Comparison of ENCODE assay signal across 8 cellular contexts in the genomic region with DNA sequence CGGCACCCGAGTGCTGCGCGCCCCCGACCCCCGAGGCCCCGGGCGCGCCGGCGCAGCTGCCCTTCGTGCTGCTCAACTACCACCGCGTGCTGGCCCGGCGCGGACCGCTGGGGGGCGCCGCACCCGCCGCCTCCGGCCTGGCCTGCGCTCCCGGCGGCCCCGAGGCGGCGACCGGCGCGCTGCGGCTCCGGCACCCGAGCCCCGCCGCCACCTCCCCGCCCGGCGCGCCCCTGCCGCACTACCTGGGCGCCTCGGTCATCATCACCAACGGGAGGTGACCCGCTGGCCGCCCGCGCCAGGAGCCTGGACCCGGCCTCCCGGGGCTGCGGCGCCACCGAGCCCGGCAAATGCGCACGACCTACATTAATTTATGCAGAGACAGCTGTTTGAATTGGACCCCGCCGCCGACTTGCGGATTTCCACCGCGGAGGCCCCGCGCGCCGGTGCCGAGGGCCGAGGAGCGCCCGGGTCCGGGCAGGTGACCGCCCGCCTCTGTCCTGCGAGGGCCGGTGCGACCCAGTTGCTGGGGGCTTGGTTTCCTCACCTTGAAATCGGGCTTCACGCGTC. TPM values are rescaled to one million over a fixed set of nuclear protein-coding genes. Genes with fewer than 3 reads are reported as not detected.
DNase-seq lines count a peak whose midpoint lies in the region; ATAC-seq and TF ChIP-seq lines count a peak whose summit lies in the region.

No MANE protein-coding gene starts in this region.

- no peaks in the 10 kb centered on the region for H3K9me3 ChIP-seq in HUES6 (ENCODE audit: control insufficient read depth, insufficient read depth, low read depth, low read length)
- no peaks in the 10 kb centered on the region for H3K9me3 ChIP-seq in gastroesophageal sphincter

- H3K4me1 ChIP-seq in HUES6 (ENCODE audit: control insufficient read depth, insufficient read depth, low read length) (peaks cover 42% of the 10 kb centered on the region), gastroesophageal sphincter (peaks cover 0 to 25% (median 0%) of the 10 kb centered on the region in 3 donors)

- in situ Hi-C loops in Caki2 (cut with HindIII; ENCODE audit: low pct_unique_long_range_greater_than_20kb, low sequenced_read_pairs), result no loop called here

- H3K9ac ChIP-seq in HUES6 (ENCODE audit: low read length), result peak overlapping the region; percentile 60

- no peak for TF ChIP-seq EP300 in gastroesophageal sphincter (IDR thresholded peaks at IDR 0.05)

- 8% methylated on average over 12 of the region's 80 CpGs; no CpG with 5 or more reads in 1 of the 2 donors for WGBS in gastroesophageal sphincter (ENCODE audit: low coverage in 1 of 2), 2 donors

- TF ChIP-seq CTCF in gastroesophageal sphincter (IDR thresholded peaks at IDR 0.05) (no peak), omental fat pad (IDR thresholded peaks at IDR 0.05) (no peak)

- no peak overlapping the region for H3K27ac ChIP-seq in HUES6 (ENCODE audit: low read depth, low read length)
- H3K27ac ChIP-seq in gastroesophageal sphincter, result peak overlapping the region in 1 of 4 donors; percentile 54

- no peak for TF ChIP-seq POLR2A in gastroesophageal sphincter (IDR thresholded peaks at IDR 0.05)

- H3K36me3 ChIP-seq in HUES6 (ENCODE audit: control insufficient read depth, insufficient read depth, low read length) (no peaks in the 10 kb centered on the region), gastroesophageal sphincter (peaks cover 0 to 12% of the 10 kb centered on the region in 2 donors)

- peak; percentile 52 for DNase-seq in Caki2 (ENCODE audit: low read depth)
- peak in 2 of 3 experiments; percentile 17 to 26 for DNase-seq in activated CD8-positive, alpha-beta memory T cell treated with anti-CD3 and anti-CD28 coated beads for 48 hours (ENCODE audit: low read depth in 2 of 3, low spot score in 2 of 3)
- no peak for DNase-seq in omental fat pad (ENCODE audit: low spot score)
- no peak for DNase-seq in NCI-H1417 (lab: John Stamatoyannopoulos, UW)

- peak; percentile 60 for ATAC-seq in gastroesophageal sphincter
- peak; percentile 65 for ATAC-seq in omental fat pad (ENCODE audit: low FRiP score)
- ATAC-seq in HG03097 (IDR thresholded peaks at IDR 0.05; ENCODE audit: low FRiP score, unreplicated experiment), result no peak
- no peak for ATAC-seq in HG02981 (IDR thresholded peaks at IDR 0.05; ENCODE audit: unreplicated experiment)

- H3K27me3 ChIP-seq in HUES6 (ENCODE audit: control insufficient read depth, insufficient read depth, low read length), result peaks cover 43% of the 10 kb centered on the region
- peaks cover 48% of the 10 kb centered on the region for H3K27me3 ChIP-seq in gastroesophageal sphincter

- H3K4me3 ChIP-seq in HUES6 (ENCODE audit: low read depth, low read length), result peak overlapping the region; percentile 63
- peak overlapping the region in 1 of 2 donors; percentile 47 for H3K4me3 ChIP-seq in gastroesophageal sphincter

RNA-seq across cellular contexts. Expression of gene SIM2, which starts 49.0 kb away (rescaled TPM):
- 0.27 TPM in 1 of 2 replicates, not detected in the other for total RNA-seq in Caki2 (2014; rRNA removed; shearing (Covaris generic); ENCODE audit: low replicate concordance)
- total RNA-seq in gastroesophageal sphincter, result 1 to 10 TPM in 1 of 4 donors, under 1 TPM in 1, not detected in 2; 0.47 to 2.3 TPM
- 1 to 10 TPM in 1 of 4 donors, not detected in 3; 3.2 TPM for total RNA-seq in omental fat pad

Comparison
In these comparisons a context has a peak if more than half of its experiments do, and no peak if none do; other contexts are left out.
1. DNase-seq: peak in Caki2 (single experiment) and activated CD8-positive, alpha-beta memory T cell treated with anti-CD3 and anti-CD28 coated beads for 48 hours (2 of 3); none in omental fat pad (single experiment) and NCI-H1417 (0 of 3).
2. ATAC-seq: peak in gastroesophageal sphincter (single experiment) and omental fat pad (single experiment); none in HG03097 (single experiment) and HG02981 (single experiment).